In the genomic region with DNA sequence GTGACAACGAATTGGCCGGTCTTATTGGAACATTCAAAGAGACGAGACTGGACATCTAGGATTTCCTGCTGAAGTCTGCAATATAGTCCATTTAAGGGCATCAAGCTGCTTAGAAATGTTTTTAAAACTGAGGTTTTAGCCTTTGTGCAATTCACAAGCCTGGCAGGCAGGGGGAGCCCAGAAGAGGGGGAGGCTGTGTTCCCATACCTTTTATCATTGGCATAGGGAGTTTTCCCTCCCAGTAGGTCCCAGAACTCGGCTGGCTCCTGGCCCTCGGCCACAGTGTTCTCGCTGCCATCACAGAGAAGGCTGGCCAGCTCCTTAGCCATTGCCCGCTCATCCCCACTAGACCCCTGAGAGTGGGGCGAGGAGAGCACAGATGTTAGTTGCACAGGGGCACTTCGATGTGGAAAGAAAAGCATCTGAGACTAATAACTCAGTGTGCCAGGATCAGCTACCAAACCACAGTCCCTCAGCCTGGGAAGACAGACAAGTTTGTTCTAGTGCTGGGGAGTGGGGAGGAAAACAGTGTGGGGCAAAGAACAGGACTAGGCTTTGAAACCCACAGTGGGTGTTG, we compare ENCODE assay signal across 2 cellular contexts.
TF ChIP-seq lines count a peak whose summit lies in the region.

No MANE protein-coding gene starts in this region.

TF ChIP-seq in HEK293, 187 proteins besides CTCF, POLR2A, EP300 and RAD21:
- TF ChIP-seq, protein P1, sequence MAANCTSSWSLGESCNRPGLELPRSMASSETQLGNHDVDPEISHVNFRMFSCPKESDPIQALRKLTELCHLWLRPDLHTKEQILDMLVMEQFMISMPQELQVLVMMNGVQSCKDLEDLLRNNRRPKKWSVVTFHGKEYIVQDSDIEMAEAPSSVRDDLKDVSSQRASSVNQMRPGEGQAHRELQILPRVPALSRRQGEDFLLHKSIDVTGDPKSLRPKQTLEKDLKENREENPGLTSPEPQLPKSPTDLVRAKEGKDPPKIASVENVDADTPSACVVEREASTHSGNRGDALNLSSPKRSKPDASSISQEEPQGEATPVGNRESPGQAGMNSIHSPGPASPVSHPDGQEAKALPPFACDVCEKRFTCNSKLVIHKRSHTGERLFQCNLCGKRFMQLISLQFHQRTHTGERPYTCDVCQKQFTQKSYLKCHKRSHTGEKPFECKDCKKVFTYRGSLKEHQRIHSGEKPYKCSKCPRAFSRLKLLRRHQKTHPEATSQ (tag by site-specific recombination; IDR thresholded peaks at IDR 0.05) = no peak
- TF ChIP-seq ZNF2 (tag by site-specific recombination; IDR thresholded peaks at IDR 0.05) (0 out of 2 replicates have a peak, but pooled peaks have one; percentile 40), IKZF3 (tag by site-specific recombination; IDR thresholded peaks at IDR 0.05) (peak; percentile 37; the same call in 1 of the 2 replicates), ZNF654 (tag by site-specific recombination; IDR thresholded peaks at IDR 0.05; ENCODE audit: low read depth) (peak; percentile 15; the same call in 1 of the 2 replicates)
- TF ChIP-seq, protein P2, sequence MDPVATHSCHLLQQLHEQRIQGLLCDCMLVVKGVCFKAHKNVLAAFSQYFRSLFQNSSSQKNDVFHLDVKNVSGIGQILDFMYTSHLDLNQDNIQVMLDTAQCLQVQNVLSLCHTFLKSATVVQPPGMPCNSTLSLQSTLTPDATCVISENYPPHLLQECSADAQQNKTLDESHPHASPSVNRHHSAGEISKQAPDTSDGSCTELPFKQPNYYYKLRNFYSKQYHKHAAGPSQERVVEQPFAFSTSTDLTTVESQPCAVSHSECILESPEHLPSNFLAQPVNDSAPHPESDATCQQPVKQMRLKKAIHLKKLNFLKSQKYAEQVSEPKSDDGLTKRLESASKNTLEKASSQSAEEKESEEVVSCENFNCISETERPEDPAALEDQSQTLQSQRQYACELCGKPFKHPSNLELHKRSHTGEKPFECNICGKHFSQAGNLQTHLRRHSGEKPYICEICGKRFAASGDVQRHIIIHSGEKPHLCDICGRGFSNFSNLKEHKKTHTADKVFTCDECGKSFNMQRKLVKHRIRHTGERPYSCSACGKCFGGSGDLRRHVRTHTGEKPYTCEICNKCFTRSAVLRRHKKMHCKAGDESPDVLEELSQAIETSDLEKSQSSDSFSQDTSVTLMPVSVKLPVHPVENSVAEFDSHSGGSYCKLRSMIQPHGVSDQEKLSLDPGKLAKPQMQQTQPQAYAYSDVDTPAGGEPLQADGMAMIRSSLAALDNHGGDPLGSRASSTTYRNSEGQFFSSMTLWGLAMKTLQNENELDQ (tag by site-specific recombination; IDR thresholded peaks at IDR 0.05; ENCODE audit: low read depth) = no peak

TF ChIP-seq in GM12878, 131 proteins besides CTCF, POLR2A, EP300 and RAD21:
- TF ChIP-seq SMC3 (IDR thresholded peaks at IDR 0.05; ENCODE audit: borderline replicate concordance, low read length) (peak; percentile 63), EZH2 (IDR thresholded peaks at IDR 0.05; ENCODE audit: borderline replicate concordance, control insufficient read depth, low read depth, low read length) (no peak)
